ENCODE assay signal across 29 cellular contexts in the genomic region with DNA sequence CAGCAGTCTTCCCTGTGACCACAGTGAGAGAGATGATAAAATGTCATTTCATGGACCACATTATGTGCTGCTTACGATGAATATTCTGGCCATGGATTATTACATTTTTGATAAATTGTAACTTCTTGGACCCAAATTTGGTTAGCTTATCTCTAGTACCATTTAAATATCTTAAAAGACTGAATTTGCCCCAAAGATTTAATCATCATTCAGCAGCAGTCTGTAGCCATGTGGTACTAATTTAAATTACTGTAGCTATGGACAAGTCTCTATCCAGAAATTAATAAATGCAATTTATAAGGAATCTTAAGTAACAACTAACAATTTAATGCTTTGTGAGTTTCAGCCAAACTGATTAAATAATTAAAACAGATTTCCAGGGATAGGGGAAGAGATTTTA.
A peak's percentile ranks its signal among the peaks of the same experiment; 100 is the strongest.
DNase-seq lines count a peak whose midpoint lies in the region; ATAC-seq and TF ChIP-seq lines count a peak whose summit lies in the region.
"Had no signal": no experiment of that assay in that cellular context is flagged by ENCODE, and none has a peak within 500 bp of the region (broad histone marks: within the 10 kb centered on the region; RNA-seq: fewer than 3 reads in every experiment).

No MANE protein-coding gene starts in this region.

- H3K79me2 ChIP-seq in SK-N-SH (ENCODE audit: insufficient read depth), result no peaks in the 10 kb centered on the region

- H3K9ac ChIP-seq in SK-N-SH, result no peak overlapping the region
- H3K9ac ChIP-seq: BLaER1; BLaER1 treated with 17β-estradiol and CSF1 and Interleukin-3, amounts not matched to agents 10 nM and 100 nM had no signal

- no peak for ATAC-seq in SK-N-SH treated with all-trans-retinoic acid at 6 μM for 48 hours
- ATAC-seq in HG03045 (IDR thresholded peaks at IDR 0.05; ENCODE audit: unreplicated experiment), result no peak
- ATAC-seq: A549; CD8-positive, alpha-beta T cell had no signal

- no peak overlapping the region for H3K4me3 ChIP-seq in SK-N-SH (ENCODE audit: low read depth in 2 of 2, low read length in 1 of 2)
- H3K4me3 ChIP-seq: A549; BLaER1; BLaER1 treated with 17β-estradiol and CSF1 and Interleukin-3, amounts not matched to agents 10 nM and 100 nM had no signal

- no peak for TF ChIP-seq CTCF in SK-N-SH (IDR thresholded peaks at IDR 0.05)

- peaks cover 0 to 4% of the 10 kb centered on the region in 2 experiments; a peak in 2 of 4 replicates for H3K4me1 ChIP-seq in SK-N-SH (ENCODE audit: control insufficient read depth in 1 of 2, insufficient read depth in 2 of 2, low read depth in 1 of 2, low read length in 1 of 2)
- H3K4me1 ChIP-seq: A549; BE2C; BLaER1; BLaER1 treated with 17β-estradiol and CSF1 and Interleukin-3, amounts not matched to agents 10 nM and 100 nM; Caco-2 had no signal

- H3K4me2 ChIP-seq in SK-N-SH, result no peak overlapping the region
- H3K4me2 ChIP-seq: A549; BLaER1; BLaER1 treated with 17β-estradiol and CSF1 and Interleukin-3, amounts not matched to agents 10 nM and 100 nM had no signal

- WGBS in SK-N-SH (ENCODE audit: low lambda C conversion rate), result 14% methylated on average over 1 of the region's 1 CpG

- TF ChIP-seq RAD21 in SK-N-SH (IDR thresholded peaks at IDR 0.05; ENCODE audit: low read length), result no peak

- no peaks in the 10 kb centered on the region for H3K27me3 ChIP-seq in SK-N-SH (ENCODE audit: insufficient read depth)
- H3K27me3 ChIP-seq: BE2C; BLaER1; BLaER1 treated with 17β-estradiol and CSF1 and Interleukin-3, amounts not matched to agents 10 nM and 100 nM had no signal

- POLR2A ChIA-PET in SK-N-SH (lab: Yijun Ruan, JAX), result no interaction called here

- no peak overlapping the region for H2AFZ ChIP-seq in SK-N-SH (ENCODE audit: low read depth)

- H3K27ac ChIP-seq in SK-N-SH (ENCODE audit: low read depth in 2 of 2, low read length in 1 of 2), result peak overlapping the region in 1 of 2 experiments; percentile 19; a peak in 1 of 4 replicates
- H3K27ac ChIP-seq: 22Rv1; A549; BLaER1; BLaER1 treated with 17β-estradiol and CSF1 and Interleukin-3, amounts not matched to agents 10 nM and 100 nM; C4-2B had no signal

- no peaks in the 10 kb centered on the region for H3K36me3 ChIP-seq in SK-N-SH (replicated peaks in 1 of 2; ENCODE audit: control insufficient read depth in 1 of 2, insufficient read depth in 2 of 2, low read length in 1 of 2)
- H3K36me3 ChIP-seq: BE2C; BLaER1; BLaER1 treated with 17β-estradiol and CSF1 and Interleukin-3, amounts not matched to agents 10 nM and 100 nM had no signal

- CTCF ChIA-PET in SK-N-SH (lab: Yijun Ruan, JAX), result interaction anchor here (1.0 to 1.3 kb wide), 3 partner anchors 32 to 123 kb away, joined by 3 to 8 read pairs (median 3); no protein-coding TSS in a partner anchor

- H4K20me1 ChIP-seq in SK-N-SH (ENCODE audit: insufficient read depth), result no peaks in the 10 kb centered on the region
- H4K20me1 ChIP-seq: BLaER1; BLaER1 treated with 17β-estradiol and CSF1 and Interleukin-3, amounts not matched to agents 10 nM and 100 nM had no signal

- H3K9me3 ChIP-seq in SK-N-SH, result no peaks in the 10 kb centered on the region
- H3K9me3 ChIP-seq: A549; BE2C; BLaER1; BLaER1 treated with 17β-estradiol and CSF1 and Interleukin-3, amounts not matched to agents 10 nM and 100 nM; Caco-2 had no signal

- H3K9me2 ChIP-seq in SK-N-SH, result no peaks in the 10 kb centered on the region

- DNase-seq in SK-N-DZ (ENCODE audit: low spot score) (peak; percentile 47), SK-N-SH (peak; percentile 8), DMS153 (lab: John Stamatoyannopoulos, UW) (no peak)
- DNase-seq in activated effector memory CD4-positive, alpha-beta T cell treated with Interleukin-2 at 50 U/mL for 16 hours, result no peak
- DNase-seq: 8988T; ACHN; AML-193; BE2C; C1 segment of cervical spinal cord; Caco-2; Calu3; CD4-positive, alpha-beta memory T cell; CD4-positive, alpha-beta T cell; CD4-positive, CD25-positive, alpha-beta regulatory T cell; CD8-positive, alpha-beta memory T cell; CD8-positive, alpha-beta T cell; COR-L47; DMS 273 treated with DMSO at 0.1 percent for 48 hours; DMS53; DMS79; DND-41; EL had no signal

- TF ChIP-seq EP300 in SK-N-SH (IDR thresholded peaks at IDR 0.05; ENCODE audit: borderline replicate concordance in 1 of 2, low read depth in 1 of 2, low read length in 1 of 2), result peak in 1 of 2 experiments; percentile 76; a peak in 2 of 4 replicates

- no peaks in the 10 kb centered on the region for H3F3A ChIP-seq in SK-N-SH (replicated peaks; ENCODE audit: insufficient read depth)

TF ChIP-seq in SK-N-SH, 30 proteins besides CTCF, POLR2A, EP300 and RAD21:
- TF ChIP-seq JUND (IDR thresholded peaks at IDR 0.05) (no peak), RCOR1 (IDR thresholded peaks at IDR 0.05; ENCODE audit: low read length) (peak; percentile 88), SMC3 (IDR thresholded peaks at IDR 0.05; ENCODE audit: low read depth, low read length) (no peak), GABPA (IDR thresholded peaks at IDR 0.05; ENCODE audit: low read depth) (no peak), FOXM1 (IDR thresholded peaks at IDR 0.05; ENCODE audit: low read depth) (no peak), TCF12 (IDR thresholded peaks at IDR 0.05) (peak; percentile 40), TEAD4 (IDR thresholded peaks at IDR 0.05; ENCODE audit: borderline replicate concordance, insufficient read depth) (0 out of 2 replicates have a peak, but pooled peaks have one; percentile 57), GATA2 (CRISPR knock-in tag; IDR thresholded peaks at IDR 0.05) (peak; percentile 83)
- TF ChIP-seq, protein P1, sequence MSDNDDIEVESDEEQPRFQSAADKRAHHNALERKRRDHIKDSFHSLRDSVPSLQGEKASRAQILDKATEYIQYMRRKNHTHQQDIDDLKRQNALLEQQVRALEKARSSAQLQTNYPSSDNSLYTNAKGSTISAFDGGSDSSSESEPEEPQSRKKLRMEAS (IDR thresholded peaks at IDR 0.05; ENCODE audit: low read depth), result no peak
- TF ChIP-seq, protein P2, sequence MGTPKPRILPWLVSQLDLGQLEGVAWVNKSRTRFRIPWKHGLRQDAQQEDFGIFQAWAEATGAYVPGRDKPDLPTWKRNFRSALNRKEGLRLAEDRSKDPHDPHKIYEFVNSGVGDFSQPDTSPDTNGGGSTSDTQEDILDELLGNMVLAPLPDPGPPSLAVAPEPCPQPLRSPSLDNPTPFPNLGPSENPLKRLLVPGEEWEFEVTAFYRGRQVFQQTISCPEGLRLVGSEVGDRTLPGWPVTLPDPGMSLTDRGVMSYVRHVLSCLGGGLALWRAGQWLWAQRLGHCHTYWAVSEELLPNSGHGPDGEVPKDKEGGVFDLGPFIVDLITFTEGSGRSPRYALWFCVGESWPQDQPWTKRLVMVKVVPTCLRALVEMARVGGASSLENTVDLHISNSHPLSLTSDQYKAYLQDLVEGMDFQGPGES (IDR thresholded peaks at IDR 0.05; ENCODE audit: low read depth, low read length), result no peak

TF ChIP-seq in SK-N-SH treated with all-trans-retinoic acid at 6 μM for 48 hours, 23 proteins besides CTCF, POLR2A, EP300 and RAD21 (continues in another document):
- TF ChIP-seq SNAI2 (CRISPR knock-in tag; IDR thresholded peaks at IDR 0.05) (no peak), ARNTL (CRISPR knock-in tag; IDR thresholded peaks at IDR 0.05; ENCODE audit: borderline replicate concordance, low read depth) (no peak), OSR1 (CRISPR knock-in tag; IDR thresholded peaks at IDR 0.05) (no peak), ZNF70 (CRISPR knock-in tag; IDR thresholded peaks at IDR 0.05) (no peak), TOX (CRISPR knock-in tag; IDR thresholded peaks at IDR 0.05; ENCODE audit: borderline replicate concordance) (no peak), PPARA (CRISPR knock-in tag; IDR thresholded peaks at IDR 0.05; ENCODE audit: borderline replicate concordance) (no peak)
- TF ChIP-seq, protein P3, sequence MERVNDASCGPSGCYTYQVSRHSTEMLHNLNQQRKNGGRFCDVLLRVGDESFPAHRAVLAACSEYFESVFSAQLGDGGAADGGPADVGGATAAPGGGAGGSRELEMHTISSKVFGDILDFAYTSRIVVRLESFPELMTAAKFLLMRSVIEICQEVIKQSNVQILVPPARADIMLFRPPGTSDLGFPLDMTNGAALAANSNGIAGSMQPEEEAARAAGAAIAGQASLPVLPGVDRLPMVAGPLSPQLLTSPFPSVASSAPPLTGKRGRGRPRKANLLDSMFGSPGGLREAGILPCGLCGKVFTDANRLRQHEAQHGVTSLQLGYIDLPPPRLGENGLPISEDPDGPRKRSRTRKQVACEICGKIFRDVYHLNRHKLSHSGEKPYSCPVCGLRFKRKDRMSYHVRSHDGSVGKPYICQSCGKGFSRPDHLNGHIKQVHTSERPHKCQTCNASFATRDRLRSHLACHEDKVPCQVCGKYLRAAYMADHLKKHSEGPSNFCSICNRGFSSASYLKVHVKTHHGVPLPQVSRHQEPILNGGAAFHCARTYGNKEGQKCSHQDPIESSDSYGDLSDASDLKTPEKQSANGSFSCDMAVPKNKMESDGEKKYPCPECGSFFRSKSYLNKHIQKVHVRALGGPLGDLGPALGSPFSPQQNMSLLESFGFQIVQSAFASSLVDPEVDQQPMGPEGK (CRISPR knock-in tag; IDR thresholded peaks at IDR 0.05; ENCODE audit: borderline replicate concordance), result no peak
- TF ChIP-seq, protein P4, sequence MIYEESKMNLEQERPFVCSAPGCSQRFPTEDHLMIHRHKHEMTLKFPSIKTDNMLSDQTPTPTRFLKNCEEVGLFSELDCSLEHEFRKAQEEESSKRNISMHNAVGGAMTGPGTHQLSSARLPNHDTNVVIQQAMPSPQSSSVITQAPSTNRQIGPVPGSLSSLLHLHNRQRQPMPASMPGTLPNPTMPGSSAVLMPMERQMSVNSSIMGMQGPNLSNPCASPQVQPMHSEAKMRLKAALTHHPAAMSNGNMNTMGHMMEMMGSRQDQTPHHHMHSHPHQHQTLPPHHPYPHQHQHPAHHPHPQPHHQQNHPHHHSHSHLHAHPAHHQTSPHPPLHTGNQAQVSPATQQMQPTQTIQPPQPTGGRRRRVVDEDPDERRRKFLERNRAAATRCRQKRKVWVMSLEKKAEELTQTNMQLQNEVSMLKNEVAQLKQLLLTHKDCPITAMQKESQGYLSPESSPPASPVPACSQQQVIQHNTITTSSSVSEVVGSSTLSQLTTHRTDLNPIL (CRISPR knock-in tag; IDR thresholded peaks at IDR 0.05; ENCODE audit: low read depth), result peak; percentile 60; the same call in 1 of the 2 replicates
- TF ChIP-seq, protein P5, sequence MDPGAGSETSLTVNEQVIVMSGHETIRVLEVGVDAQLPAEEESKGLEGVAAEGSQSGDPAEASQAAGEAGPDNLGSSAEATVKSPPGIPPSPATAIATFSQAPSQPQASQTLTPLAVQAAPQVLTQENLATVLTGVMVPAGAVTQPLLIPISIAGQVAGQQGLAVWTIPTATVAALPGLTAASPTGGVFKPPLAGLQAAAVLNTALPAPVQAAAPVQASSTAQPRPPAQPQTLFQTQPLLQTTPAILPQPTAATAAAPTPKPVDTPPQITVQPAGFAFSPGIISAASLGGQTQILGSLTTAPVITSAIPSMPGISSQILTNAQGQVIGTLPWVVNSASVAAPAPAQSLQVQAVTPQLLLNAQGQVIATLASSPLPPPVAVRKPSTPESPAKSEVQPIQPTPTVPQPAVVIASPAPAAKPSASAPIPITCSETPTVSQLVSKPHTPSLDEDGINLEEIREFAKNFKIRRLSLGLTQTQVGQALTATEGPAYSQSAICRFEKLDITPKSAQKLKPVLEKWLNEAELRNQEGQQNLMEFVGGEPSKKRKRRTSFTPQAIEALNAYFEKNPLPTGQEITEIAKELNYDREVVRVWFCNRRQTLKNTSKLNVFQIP (CRISPR knock-in tag; IDR thresholded peaks at IDR 0.05; ENCODE audit: borderline replicate concordance, low read depth), result peak; percentile 28; the same call in 1 of the 2 replicates

Comparison
In these comparisons a context has a peak if more than half of its experiments do, and no peak if none do; other contexts are left out.
1. DNase-seq: peak in SK-N-DZ (single experiment) and SK-N-SH (single experiment); none in DMS153 (single experiment) and activated effector memory CD4-positive, alpha-beta T cell treated with Interleukin-2 at 50 U/mL for 16 hours (single experiment).